Comparison of ENCODE assay signal across 8 cellular contexts in the genomic region with DNA sequence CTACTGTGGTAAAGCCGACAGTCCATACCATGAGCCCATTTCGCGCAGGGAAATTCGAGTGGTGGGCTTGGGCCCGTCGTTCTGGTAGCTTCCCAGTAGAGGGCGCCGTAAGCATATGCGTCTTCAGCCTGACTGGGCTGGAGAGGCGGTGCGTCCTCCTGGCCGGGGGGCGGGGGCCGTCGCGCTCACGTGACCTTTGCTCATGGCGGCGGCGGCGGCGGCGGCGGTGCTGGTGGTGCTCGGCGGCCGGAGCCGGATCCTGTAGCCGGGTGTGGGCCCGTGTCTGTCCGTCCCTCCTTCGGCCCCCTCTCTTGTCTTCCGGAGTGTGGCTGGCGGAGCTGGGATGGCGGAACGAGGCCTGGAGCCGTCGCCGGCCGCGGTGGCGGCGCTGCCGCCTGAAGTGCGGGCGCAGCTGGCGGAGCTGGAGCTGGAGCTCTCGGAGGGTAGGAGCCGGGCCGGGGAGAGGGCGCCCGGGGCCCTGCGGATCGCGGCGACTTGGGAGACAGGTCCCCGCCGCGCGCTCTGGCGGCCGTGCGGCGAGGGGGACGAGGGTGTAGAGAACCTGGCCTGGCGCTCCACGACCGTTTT. TPM values are rescaled to one million over a fixed set of nuclear protein-coding genes. Genes with fewer than 3 reads are reported as not detected.
DNase-seq lines count a peak whose midpoint lies in the region; ATAC-seq, FAIRE-seq and TF ChIP-seq lines count a peak whose summit lies in the region.

DIP2B (plus strand) TSS at position 188 of the 588 bp plus-strand sequence; CDS start at position 344, 156 bp downstream.

- WGBS in hepatocyte (ENCODE audit: low lambda C conversion rate, missing lambda C conversion rate) = 2% methylated on average over 50 of the region's 68 CpGs
- WGBS in aorta, 2 donors = 0 to 1% methylated on average over 28 to 68 of the region's 68 CpGs

- intact Hi-C loops in aorta (cut with DNase I) = loop anchor here (2.0 to 10.0 kb wide), 2 partner anchors 134 to 230 kb away; no protein-coding TSS in a partner anchor

- peak; percentile 92 for FAIRE-seq in GM18507 (lab: Jason Lieb, UNC)

- peak within 1 kb of the TSS; percentile 96 for H2AFZ ChIP-seq in hepatocyte

- H3K9me3 ChIP-seq in hepatocyte (ENCODE audit: low read depth) (no peaks in the 10 kb centered on the region), aorta (ENCODE audit: control insufficient read depth, low read length) (no peaks in the 10 kb centered on the region)

- H3K27ac ChIP-seq in hepatocyte (peak within 1 kb of the TSS; percentile 99), aorta (ENCODE audit: low read depth in 1 of 2, low read length in 2 of 2) (peak within 1 kb of the TSS; percentile 20 to 66)

- peaks cover 35% of the 10 kb centered on the region for H4K20me1 ChIP-seq in hepatocyte (ENCODE audit: insufficient read depth, poor library complexity, severe bottlenecking)

- peak within 1 kb of the TSS; percentile 92 for H3K4me2 ChIP-seq in hepatocyte

- no peaks in the 10 kb centered on the region for H3K36me3 ChIP-seq in hepatocyte (replicated peaks; ENCODE audit: insufficient read depth, low read depth)
- no peaks in the 10 kb centered on the region for H3K36me3 ChIP-seq in aorta (ENCODE audit: control insufficient read depth in 1 of 2, insufficient read depth in 2 of 2, low read length in 1 of 2)

- H3K27me3 ChIP-seq in hepatocyte = no peaks in the 10 kb centered on the region
- no peaks in the 10 kb centered on the region for H3K27me3 ChIP-seq in aorta (ENCODE audit: control insufficient read depth in 1 of 2, insufficient read depth in 2 of 2, low read length in 1 of 2)

- TF ChIP-seq CTCF in astrocyte of the cerebellum (IDR thresholded peaks at IDR 0.05; ENCODE audit: low read depth, low read length, missing control alignments) (peak; percentile 80), hepatocyte (IDR thresholded peaks at IDR 0.05; ENCODE audit: poor library complexity) (peak; percentile 98)

- H3K79me2 ChIP-seq in hepatocyte = peaks cover 48% of the 10 kb centered on the region

- H3K9me2 ChIP-seq in hepatocyte (replicated peaks; ENCODE audit: insufficient read depth) = no peaks in the 10 kb centered on the region

- DNase-seq in GM18507 (ENCODE audit: extremely low spot score, insufficient read length, low read depth) (peak; percentile 86), NCI-H2029 (lab: John Stamatoyannopoulos, UW) (peak; percentile 92), T-helper 9 cell (peak; percentile 96), astrocyte of the cerebellum (ENCODE audit: low read depth) (peak; percentile 76), hepatocyte (ENCODE audit: low spot score) (peak; percentile 97), renal cortical epithelial cell (ENCODE audit: low read depth) (peak; percentile 64), aorta (peak; percentile 97 to 99)

- H3K4me1 ChIP-seq in hepatocyte (ENCODE audit: insufficient read depth) (peaks cover 36% of the 10 kb centered on the region), aorta (ENCODE audit: control insufficient read depth in 1 of 2, insufficient read depth in 2 of 2, low read length in 2 of 2) (no peaks in the 10 kb centered on the region)

- in situ Hi-C loops in astrocyte of the cerebellum (cut with HindIII; ENCODE audit: low sequenced_read_pairs) = no loop called here

- peak; percentile 72 for ATAC-seq in HG02973 (IDR thresholded peaks at IDR 0.05; ENCODE audit: unreplicated experiment)
- ATAC-seq in aorta (ENCODE audit: low FRiP score) = peak; percentile 98

- H3K4me3 ChIP-seq in astrocyte of the cerebellum (ENCODE audit: low read depth, low read length) = peak within 1 kb of the TSS; percentile 73
- peak within 1 kb of the TSS; percentile 96 for H3K4me3 ChIP-seq in hepatocyte
- peak within 1 kb of the TSS; percentile 61 to 76 for H3K4me3 ChIP-seq in aorta (ENCODE audit: low read length in 2 of 2)

RNA-seq across cellular contexts. Expression of gene DIP2B, which starts in this region (rescaled TPM):
- total RNA-seq in hepatocyte (31.8 TPM in 2 replicates), renal cortical epithelial cell (37.2 and 60.2 TPM in 2 replicates), aorta (10 to 100 TPM; 15.7 to 25.0 TPM)
- polyA plus RNA-seq in hepatocyte (10.5 and 14.7 TPM in 2 replicates), aorta (1 to 10 TPM; 2.9 to 4.6 TPM)

Comparison
In these comparisons a context has a peak if more than half of its experiments do, and no peak if none do; other contexts are left out.
1. Peak in every context shown above with its lines: DNase-seq, ATAC-seq, H3K4me3 ChIP-seq and H3K27ac ChIP-seq.